25 cellular contexts compared by ENCODE assay signal in the genomic region with DNA sequence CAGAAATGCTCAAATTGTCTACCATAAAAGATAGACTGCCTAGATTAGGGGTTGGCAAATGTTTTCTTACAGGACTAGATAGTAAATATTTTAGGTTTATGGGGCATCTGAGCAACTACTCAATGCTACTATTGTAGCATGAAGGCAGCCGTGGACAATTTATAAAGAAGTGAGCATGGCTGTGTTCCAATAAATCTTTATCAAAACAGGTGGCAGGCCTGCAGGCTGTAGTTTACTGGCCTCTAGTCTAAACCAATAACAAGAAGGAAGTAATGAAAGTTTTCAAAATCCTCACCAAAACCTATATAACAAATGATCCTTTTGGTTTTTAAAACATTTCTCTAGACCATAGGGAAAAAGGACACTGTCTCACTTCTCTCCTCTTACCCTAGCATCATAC.
"Had no signal": no experiment of that assay in that cellular context is flagged by ENCODE, and none has a peak within 500 bp of the region (broad histone marks: within the 10 kb centered on the region; RNA-seq: fewer than 3 reads in every experiment).

No MANE protein-coding gene starts in this region.

- H3K79me2 ChIP-seq: parathyroid adenoma had no signal

- H3K27ac Mint-ChIP-seq: activated CD4-positive, alpha-beta T cell treated with anti-CD3 and anti-CD28 coated beads for 36 hours; endodermal cell; WTC11 had no signal

- H3K4me1 ChIP-seq: adrenal gland, ascending aorta, gastroesophageal sphincter, parathyroid adenoma, transverse colon, uterus had no signal

- H3K36me3 ChIP-seq: adrenal gland, ascending aorta, brain microvascular endothelial cell, gastroesophageal sphincter, stomach, transverse colon, uterus had no signal

- ATAC-seq: activated CD4-positive, alpha-beta T cell treated with anti-CD3 and anti-CD28 coated beads for 36 hours; activated T-cell treated with anti-CD3 and anti-CD28 coated beads, Interleukin-2, amount 50 U/mL, for 4 hours; gastroesophageal sphincter; left cardiac atrium; right cardiac atrium; WTC11 had no signal

- H3K9me3 ChIP-seq: adrenal gland, ascending aorta, gastroesophageal sphincter, stomach, transverse colon, uterus had no signal

- H2AFZ ChIP-seq: parathyroid adenoma had no signal

- H3K27ac ChIP-seq: adrenal gland, ascending aorta, brain microvascular endothelial cell, gastroesophageal sphincter, parathyroid adenoma, stomach, transverse colon, uterus had no signal

- H3K4me3 Mint-ChIP-seq: activated CD4-positive, alpha-beta T cell treated with anti-CD3 and anti-CD28 coated beads for 36 hours; activated T-cell treated with anti-CD3 and anti-CD28 coated beads, Interleukin-2, amount 50 U/mL, for 4 hours; endodermal cell; WTC11 had no signal

- H3K4me3 ChIP-seq: adrenal gland, ascending aorta, gastroesophageal sphincter, stomach, transverse colon, uterus had no signal

- H3K27me3 ChIP-seq: adrenal gland, ascending aorta, brain microvascular endothelial cell, gastroesophageal sphincter, transverse colon, uterus had no signal

- H3K4me1 Mint-ChIP-seq: WTC11 had no signal

- H3K36me3 Mint-ChIP-seq: WTC11 had no signal

- DNase-seq: activated CD4-positive, alpha-beta T cell treated with anti-CD3 and anti-CD28 coated beads for 36 hours; activated CD4-positive, alpha-beta T cell treated with anti-CD3 and anti-CD28 coated beads, Interleukin-2, amount 50 U/mL, for 4 hours; activated CD8-positive, alpha-beta memory T cell treated with anti-CD3 and anti-CD28 coated beads, Interleukin-2, amount 50 U/mL, for 48 hours; activated effector memory CD4-positive, alpha-beta T cell treated with Interleukin-2 at 50 U/mL for 16 hours; activated naive CD4-positive, alpha-beta T cell treated with anti-CD3 and anti-CD28 coated beads, Interleukin-2, amount 50 U/mL, for 16 hours; activated T-cell treated with anti-CD3 and anti-CD28 coated beads, Interleukin-2, amount 50 U/mL, for 4 hours; adrenal gland; brain microvascular endothelial cell; caudate nucleus; endodermal cell; islet precursor cell; left cardiac atrium; nucleus accumbens; right cardiac atrium; stimulated activated CD4-positive, alpha-beta T cell treated with anti-CD3 and anti-CD28 coated beads, Interleukin-12 subunit alpha, Interleukin-12 subunit beta, amount 100 ng/mL, for 4 hours; stimulated activated CD4-positive, alpha-beta T cell treated with anti-CD3 and anti-CD28 coated beads, Interleukin-4, amount 100 ng/mL, for 4 hours; stomach; T-helper 1 cell; T1000; transverse colon; uterus had no signal

- H3K9me3 Mint-ChIP-seq: activated T-cell treated with anti-CD3 and anti-CD28 coated beads, Interleukin-2, amount 50 U/mL, for 4 hours; endodermal cell; WTC11 had no signal

- H3K27me3 Mint-ChIP-seq: activated CD4-positive, alpha-beta T cell treated with anti-CD3 and anti-CD28 coated beads for 36 hours had no signal
